18 cellular contexts compared by ENCODE assay signal in genomic region chr17:28773736-28774135, GRCh38. TPM values are rescaled to one million over a fixed set of nuclear protein-coding genes. Genes with fewer than 3 reads are reported as not detected.
"Had no signal": no experiment of that assay in that cellular context is flagged by ENCODE, and none has a peak within 500 bp of the region (broad histone marks: within the 10 kb centered on the region; RNA-seq: fewer than 3 reads in every experiment).

No MANE protein-coding gene starts in this region.

- ATAC-seq: left colon; naive thymus-derived CD8-positive, alpha-beta T cell; sciatic nerve had no signal

- H3K9me3 ChIP-seq: esophagus muscularis mucosa, thyroid gland, vagina had no signal

- H3K9me3 Mint-ChIP-seq: naive thymus-derived CD8-positive, alpha-beta T cell had no signal

- H3K4me1 ChIP-seq: thyroid gland, vagina had no signal

- H3K27me3 ChIP-seq: brain microvascular endothelial cell, esophagus muscularis mucosa, thyroid gland, vagina had no signal

- FAIRE-seq: TTC549 had no signal

- DNase-seq: activated CD4-positive, alpha-beta T cell treated with anti-CD3 and anti-CD28 coated beads, Interleukin-2, amount 50 U/mL, for 48 hours; activated CD4-positive, CD25-positive, alpha-beta regulatory T cell; activated naive CD4-positive, alpha-beta T cell treated with Interleukin-2 at 50 U/mL for 16 hours; amniotic stem cell; brain microvascular endothelial cell; foreskin fibroblast; glutamatergic neuron; left colon; naive thymus-derived CD8-positive, alpha-beta T cell; stimulated activated CD4-positive, alpha-beta T cell treated with anti-CD3 and anti-CD28 coated beads, Interleukin-2, amount 100 ng/mL, for 24 hours; stimulated activated naive CD4-positive, alpha-beta T cell treated with Interleukin-2 at 50 U/mL for 16 hours; thyroid gland had no signal

- H3K4me3 Mint-ChIP-seq: naive thymus-derived CD8-positive, alpha-beta T cell had no signal

- H3K4me3 ChIP-seq: esophagus muscularis mucosa, lung, thyroid gland, vagina had no signal

- H3K36me3 ChIP-seq: thyroid gland, vagina had no signal

- H3K27ac ChIP-seq: brain microvascular endothelial cell, esophagus muscularis mucosa, thyroid gland, vagina had no signal

- H3K27me3 Mint-ChIP-seq: naive thymus-derived CD8-positive, alpha-beta T cell had no signal

RNA-seq across cellular contexts. Expression of gene TLCD1, which starts 47.7 kb away (rescaled TPM):
- total RNA-seq: mononuclear cell had no signal
